In genomic region chr13:40438999-40439797, GRCh38 we compare ENCODE assay signal across 10 cellular contexts.
DNase-seq lines count a peak whose midpoint lies in the region; ATAC-seq and TF ChIP-seq lines count a peak whose summit lies in the region.
"Had no signal": no experiment of that assay in that cellular context is flagged by ENCODE, and none has a peak within 500 bp of the region (broad histone marks: within the 10 kb centered on the region; RNA-seq: fewer than 3 reads in every experiment).

No MANE protein-coding gene starts in this region.

- H3K4me2 ChIP-seq in DOHH2 (ENCODE audit: low read length) (peak overlapping the region; percentile 73), MM.1S (ENCODE audit: low read depth, low read length) (no peak overlapping the region)

- no peak for ATAC-seq in GM21390 (IDR thresholded peaks at IDR 0.05; ENCODE audit: unreplicated experiment)

- H4K20me1 ChIP-seq in DOHH2 (ENCODE audit: control insufficient read depth, insufficient read depth, low read depth, low read length) (no peaks in the 10 kb centered on the region), MM.1S (ENCODE audit: insufficient read depth, low read length) (no peaks in the 10 kb centered on the region)

- no peaks in the 10 kb centered on the region for H3K27me3 Mint-ChIP-seq in activated CD4-positive, alpha-beta memory T cell treated with anti-CD3 and anti-CD28 coated beads, Interleukin-2, amount 10 ng/mL, durations not matched to agents 7 days and 5 days

- H2AFZ ChIP-seq in MM.1S (ENCODE audit: low read length): no peak overlapping the region

- H3F3A ChIP-seq in DOHH2 (ENCODE audit: control insufficient read depth, insufficient read depth) (peaks cover 23% of the 10 kb centered on the region), MM.1S (ENCODE audit: insufficient read depth, low read length) (no peaks in the 10 kb centered on the region)

- H3K9me2 ChIP-seq in DOHH2 (replicated peaks; ENCODE audit: control insufficient read depth, low read length) (no peaks in the 10 kb centered on the region), MM.1S (replicated peaks; ENCODE audit: insufficient read depth, low read length) (no peaks in the 10 kb centered on the region)

- H3K27ac Mint-ChIP-seq in activated CD4-positive, alpha-beta memory T cell treated with anti-CD3 and anti-CD28 coated beads, Interleukin-2, amount 10 ng/mL, durations not matched to agents 7 days and 5 days: peak overlapping the region; percentile 33

- H3K9ac ChIP-seq in MM.1S (ENCODE audit: low read length): no peak overlapping the region

- H3K4me1 ChIP-seq in DOHH2 (ENCODE audit: control insufficient read depth, low read length) (peaks cover 98% of the 10 kb centered on the region), MM.1S (ENCODE audit: low read length) (no peaks in the 10 kb centered on the region)

- H3K27ac ChIP-seq in DOHH2 (ENCODE audit: low read depth, low read length) (peak overlapping the region; percentile 75), MM.1S (ENCODE audit: low read length) (no peak overlapping the region)

- H3K4me3 ChIP-seq in DOHH2 (ENCODE audit: low read length): peak overlapping the region; percentile 53
- peak overlapping the region; percentile 20 for H3K4me3 ChIP-seq in retinal pigment epithelial cell (ENCODE audit: low read length)
- H3K4me3 ChIP-seq in MM.1S (ENCODE audit: low read length): no peak overlapping the region

- H3K79me2 ChIP-seq in DOHH2 (ENCODE audit: control insufficient read depth, low read length) (no peaks in the 10 kb centered on the region), MM.1S (ENCODE audit: low read length) (no peaks in the 10 kb centered on the region)

- no peaks in the 10 kb centered on the region for H3K27me3 ChIP-seq in DOHH2 (ENCODE audit: control insufficient read depth, low read length)
- H3K27me3 ChIP-seq in MM.1S (replicated peaks; ENCODE audit: insufficient read depth, low read length): no peaks in the 10 kb centered on the region

- TF ChIP-seq CTCF in DOHH2 (IDR thresholded peaks at IDR 0.05; ENCODE audit: low read depth, low read length, poor library complexity, severe bottlenecking) (no peak), retinal pigment epithelial cell (conservative IDR thresholded peaks at IDR 0.05; ENCODE audit: low read depth, low read length) (no peak), MM.1S (IDR thresholded peaks at IDR 0.05; ENCODE audit: low read length) (no peak)

- DNase-seq in activated CD4-positive, alpha-beta memory T cell treated with anti-CD3 and anti-CD28 coated beads, Interleukin-2, amount 10 ng/mL, durations not matched to agents 7 days and 5 days: no peak
- DNase-seq in globus pallidus (ENCODE audit: low spot score) (peak; percentile 38), retinal pigment epithelial cell (ENCODE audit: low read depth) (peak; percentile 30), LoVo (ENCODE audit: low spot score) (no peak), MM.1S (no peak), OCI-M2 (lab: John Stamatoyannopoulos, UW; ENCODE audit: unreplicated experiment) (no peak)
- DNase-seq: NCI-H2171 treated with DMSO at 0.1 percent for 48 hours, nephron progenitor cell had no signal

- no peak overlapping the region for H3K4me3 Mint-ChIP-seq in activated CD4-positive, alpha-beta memory T cell treated with anti-CD3 and anti-CD28 coated beads, Interleukin-2, amount 10 ng/mL, durations not matched to agents 7 days and 5 days
- H3K4me3 Mint-ChIP-seq: nephron progenitor cell had no signal

- H3K4me1 Mint-ChIP-seq in activated CD4-positive, alpha-beta memory T cell treated with anti-CD3 and anti-CD28 coated beads, Interleukin-2, amount 10 ng/mL, durations not matched to agents 7 days and 5 days: peaks cover 33% of the 10 kb centered on the region

- H3K36me3 ChIP-seq in DOHH2 (ENCODE audit: control insufficient read depth, low read length) (peaks cover 3% of the 10 kb centered on the region), MM.1S (replicated peaks; ENCODE audit: insufficient read depth, low read length) (no peaks in the 10 kb centered on the region)

- H3K9me3 Mint-ChIP-seq in activated CD4-positive, alpha-beta memory T cell treated with anti-CD3 and anti-CD28 coated beads, Interleukin-2, amount 10 ng/mL, durations not matched to agents 7 days and 5 days: peaks cover 3% of the 10 kb centered on the region

- POLR2A ChIA-PET in activated CD4-positive, alpha-beta memory T cell treated with anti-CD3 and anti-CD28 coated beads, Interleukin-2, amount 10 ng/mL, durations not matched to agents 7 days and 5 days (lab: Charles Lee): interaction anchor here (0.6 to 1.5 kb wide), 3 partner anchors 10 to 225 kb away, joined by 3 to 7 read pairs (median 4); no protein-coding TSS in a partner anchor

- CTCF ChIA-PET in activated CD4-positive, alpha-beta memory T cell treated with anti-CD3 and anti-CD28 coated beads, Interleukin-2, amount 10 ng/mL, durations not matched to agents 7 days and 5 days (lab: Charles Lee): no interaction called here

- no peaks in the 10 kb centered on the region for H3K36me3 Mint-ChIP-seq in activated CD4-positive, alpha-beta memory T cell treated with anti-CD3 and anti-CD28 coated beads, Interleukin-2, amount 10 ng/mL, durations not matched to agents 7 days and 5 days (ENCODE audit: low read depth)

- no peaks in the 10 kb centered on the region for H3K9me3 ChIP-seq in DOHH2 (ENCODE audit: control insufficient read depth, insufficient read depth, low read length)
- H3K9me3 ChIP-seq in MM.1S (replicated peaks; ENCODE audit: insufficient read depth, low read length): no peaks in the 10 kb centered on the region

Comparison
In these comparisons a context has a peak if more than half of its experiments do, and no peak if none do; other contexts are left out.
1. DNase-seq: peak in globus pallidus (single experiment) and retinal pigment epithelial cell (single experiment); none in activated CD4-positive, alpha-beta memory T cell treated with anti-CD3 and anti-CD28 coated beads, Interleukin-2, amount 10 ng/mL, durations not matched to agents 7 days and 5 days (single experiment), LoVo (single experiment), MM.1S (single experiment) and OCI-M2 (single experiment).